Comparison of ENCODE assay signal across 18 cellular contexts in the genomic region with DNA sequence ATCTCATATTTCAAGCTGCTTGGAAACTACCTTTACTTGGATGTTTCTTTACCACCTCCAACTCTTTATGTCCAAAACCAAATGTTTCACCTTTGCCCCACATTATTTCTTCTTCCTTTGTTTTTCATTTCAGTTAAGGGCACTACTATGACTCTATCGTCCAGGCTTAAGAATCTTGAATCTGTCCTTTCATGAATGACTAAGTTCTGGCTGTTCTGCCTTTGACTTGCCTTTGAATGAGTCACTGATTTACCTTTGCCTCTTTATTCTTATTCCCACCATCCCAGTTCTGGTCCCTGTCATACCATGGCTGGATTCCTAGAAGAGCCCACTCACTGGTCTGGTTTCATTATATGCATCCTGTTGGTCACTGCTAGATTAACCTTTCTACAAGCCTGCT. TPM values are rescaled to one million over a fixed set of nuclear protein-coding genes. Genes with fewer than 3 reads are reported as not detected.
DNase-seq lines count a peak whose midpoint lies in the region; TF ChIP-seq lines count a peak whose summit lies in the region.
"Had no signal": no experiment of that assay in that cellular context is flagged by ENCODE, and none has a peak within 500 bp of the region (broad histone marks: within the 10 kb centered on the region; RNA-seq: fewer than 3 reads in every experiment).

No MANE protein-coding gene starts in this region.

- peak; percentile 12 for DNase-seq in Daoy (ENCODE audit: low read depth)
- DNase-seq in NCI-H460 (ENCODE audit: extremely low read depth, low read depth), result peak; percentile 12
- peak; percentile 18 for DNase-seq in brain microvascular endothelial cell
- DNase-seq in kidney tubule cell (ENCODE audit: low spot score), result peak; percentile 81
- no peak for DNase-seq in NCI-H1417 treated with DMSO at 0.1 percent for 48 hours (lab: John Stamatoyannopoulos, UW)
- no peak for DNase-seq in NCI-H524 (lab: John Stamatoyannopoulos, UW)
- DNase-seq in Peyer's patch, result no peak
- DNase-seq in SK-N-DZ (ENCODE audit: low spot score), result no peak
- DNase-seq: activated CD4-positive, alpha-beta memory T cell treated with anti-CD3 and anti-CD28 coated beads for 36 hours; activated T-cell treated with anti-CD3 and anti-CD28 coated beads, Interleukin-2, amount 50 U/mL, for 48 hours; glutamatergic neuron; MG63; NCI-H1930; NCI-H524 treated with DMSO at 0.1 percent for 48 hours had no signal

- H3K4me1 ChIP-seq in Peyer's patch, result no peaks in the 10 kb centered on the region
- H3K4me1 ChIP-seq: right atrium auricular region, vagina had no signal

- H3K27me3 ChIP-seq in brain microvascular endothelial cell (replicated peaks) (no peaks in the 10 kb centered on the region), Peyer's patch (no peaks in the 10 kb centered on the region)
- H3K27me3 ChIP-seq: MG63, neutrophil, right atrium auricular region, vagina had no signal

- TF ChIP-seq CTCF in brain microvascular endothelial cell (IDR thresholded peaks at IDR 0.05; ENCODE audit: low read depth, low read length, missing control alignments) (no peak), Peyer's patch (IDR thresholded peaks at IDR 0.05) (no peak)

- no peak for TF ChIP-seq POLR2A in Peyer's patch (IDR thresholded peaks at IDR 0.05)

- in situ Hi-C loops in brain microvascular endothelial cell (cut with HindIII; ENCODE audit: low pct_ligation_motif_present, low sequenced_read_pairs), result no loop called here

- H3K27ac ChIP-seq in brain microvascular endothelial cell, result no peak overlapping the region
- H3K27ac ChIP-seq in Peyer's patch, result no peak overlapping the region
- H3K27ac ChIP-seq: neutrophil, right atrium auricular region, vagina had no signal

- H3K36me3 ChIP-seq in brain microvascular endothelial cell (replicated peaks) (no peaks in the 10 kb centered on the region), Peyer's patch (no peaks in the 10 kb centered on the region)
- H3K36me3 ChIP-seq: MG63, neutrophil, right atrium auricular region, vagina had no signal

- H3K9me3 ChIP-seq in Peyer's patch, result no peaks in the 10 kb centered on the region
- H3K9me3 ChIP-seq: MG63, neutrophil, right atrium auricular region, vagina had no signal

- H3K4me3 ChIP-seq in brain microvascular endothelial cell (ENCODE audit: low read depth, low read length), result no peak overlapping the region
- H3K4me3 ChIP-seq in Peyer's patch, result no peak overlapping the region
- H3K4me3 ChIP-seq: MG63, right atrium auricular region, vagina had no signal

RNA-seq across cellular contexts. Expression of gene PLAC1, which starts 30.6 kb away (rescaled TPM):
- not detected in 2 replicates for total RNA-seq in Daoy (2014; rRNA removed; shearing (Covaris generic))
- total RNA-seq in NCI-H460 (2014; rRNA removed; shearing (Covaris generic)), result 0.52 and 0.62 TPM in 2 replicates
- polyA plus RNA-seq in NCI-H460 (2014; cell fraction: nucleus; rRNA removed), result 1.3 TPM in 1 of 2 replicates, not detected in the other
- not detected for total RNA-seq in Peyer's patch
- 4.8 and 6.7 TPM in 2 replicates for polyA plus RNA-seq in SK-N-DZ (2014; cell fraction: cytosol; rRNA removed)
- 1.0 and 2.4 TPM in 2 replicates for polyA plus RNA-seq in SK-N-DZ (2014; cell fraction: nucleus; rRNA removed)
- total RNA-seq: cerebellum, right atrium auricular region, vagina had no signal

Comparison
In these comparisons a context has a peak if more than half of its experiments do, and no peak if none do; other contexts are left out.
1. DNase-seq: peak in Daoy (single experiment), NCI-H460 (single experiment), brain microvascular endothelial cell (single experiment) and kidney tubule cell (single experiment); none in NCI-H1417 treated with DMSO at 0.1 percent for 48 hours (single experiment), NCI-H524 (0 of 2), Peyer's patch (0 of 3) and SK-N-DZ (single experiment).